In the genomic region with DNA sequence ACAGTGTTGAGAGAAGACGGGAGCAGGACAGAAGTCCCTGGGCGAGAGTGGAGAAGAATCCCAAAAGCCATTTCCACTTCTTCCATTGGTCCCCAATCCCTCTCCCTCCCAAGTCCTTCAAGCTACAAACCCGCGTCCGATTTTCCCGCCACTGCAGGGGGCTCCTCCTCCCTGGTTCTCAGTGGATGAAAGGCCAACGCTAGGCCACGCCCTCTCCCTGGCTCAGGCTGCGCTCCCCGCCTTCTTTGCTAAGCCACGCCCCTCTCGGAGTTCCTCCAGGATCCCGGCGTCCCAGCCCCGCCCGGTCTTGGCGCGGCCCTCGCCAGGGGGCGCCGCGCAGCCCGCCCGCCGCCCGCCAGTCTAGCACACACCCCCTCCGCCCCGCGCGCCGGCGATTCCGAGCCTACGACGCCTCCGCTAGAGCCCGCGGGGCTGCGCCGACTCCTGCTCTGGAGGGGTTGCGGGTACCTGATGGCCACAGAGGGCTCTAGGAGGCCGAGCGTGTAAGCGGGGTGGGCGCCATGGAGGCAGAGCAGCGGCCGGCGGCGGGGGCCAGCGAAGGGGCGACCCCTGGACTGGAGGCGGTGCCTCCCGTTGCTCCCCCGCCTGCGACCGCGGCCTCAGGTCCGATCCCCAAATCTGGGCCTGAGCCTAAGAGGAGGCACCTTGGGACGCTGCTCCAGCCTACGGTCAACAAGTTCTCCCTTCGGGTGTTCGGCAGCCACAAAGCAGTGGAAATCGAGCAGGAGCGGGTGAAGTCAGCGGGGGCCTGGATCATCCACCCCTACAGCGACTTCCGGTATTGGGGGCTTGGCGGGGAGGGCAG, we compare ENCODE assay signal across 8 cellular contexts. TPM values are rescaled to one million over a fixed set of nuclear protein-coding genes. Genes with fewer than 3 reads are reported as not detected.
DNase-seq lines count a peak whose midpoint lies in the region; TF ChIP-seq lines count a peak whose summit lies in the region.

A gene (plus strand): TSS at position 394 of the 826 bp plus-strand sequence. CDS start 128 bp downstream, at position 522.

- peaks cover 18% of the 10 kb centered on the region for H3K4me1 ChIP-seq in Loucy (ENCODE audit: insufficient read depth, low read length, poor library complexity, severe bottlenecking)

- H3F3A ChIP-seq in Loucy (ENCODE audit: low read depth), result no peaks in the 10 kb centered on the region

- peak; percentile 57 for TF ChIP-seq CTCF in Loucy (conservative IDR thresholded peaks at IDR 0.05; ENCODE audit: low read length)
- TF ChIP-seq CTCF in RWPE1 (conservative IDR thresholded peaks at IDR 0.05; ENCODE audit: low read depth), result peak; percentile 86
- TF ChIP-seq CTCF in fibroblast of the aortic adventitia (IDR thresholded peaks at IDR 0.05; ENCODE audit: insufficient read depth, low read length), result peak; percentile 23
- TF ChIP-seq CTCF in nephron (IDR thresholded peaks at IDR 0.05; ENCODE audit: unreplicated experiment in 3 of 3), result peak; percentile 62 to 92 (median 74)

- no peaks in the 10 kb centered on the region for H3K27me3 Mint-ChIP-seq in activated T-helper 2 cell treated with anti-CD3 and anti-CD28 coated beads, Interferon-gamma antibody, Interleukin-2, Interleukin-4, amounts not matched to agents 10 μg/mL and 5 μg/mL and 100 μg/mL, durations not matched to agents 14 hours and 24 hours and 36 hours (ENCODE audit: low read depth)
- H3K27me3 Mint-ChIP-seq in nephron (ENCODE audit: low read depth), result no peaks in the 10 kb centered on the region

- CTCF ChIA-PET in RWPE1 (lab: Yijun Ruan, JAX), result interaction anchor here (0.7 to 1.4 kb wide), 7 partner anchors 11 to 74 kb away, joined by 3 to 7 read pairs (median 4); a partner anchor contains a TSS

- H3K36me3 ChIP-seq in H7 (replicated peaks; ENCODE audit: control insufficient read depth, insufficient read depth, low read length) (no peaks in the 10 kb centered on the region), Loucy (ENCODE audit: insufficient read depth, low read length) (no peaks in the 10 kb centered on the region)

- H3K27ac ChIP-seq in RWPE1, result peak within 1 kb of the TSS; percentile 74

- POLR2A ChIA-PET in RWPE1 (lab: Yijun Ruan, JAX; ENCODE audit: low non-redundant PET), result interaction anchor here (0.7 kb wide), 1 partner anchor 35 kb away, joined by 3 read pairs; no protein-coding TSS in a partner anchor

- peaks cover 30% of the 10 kb centered on the region for H3K4me1 Mint-ChIP-seq in activated T-helper 2 cell treated with anti-CD3 and anti-CD28 coated beads, Interferon-gamma antibody, Interleukin-2, Interleukin-4, amounts not matched to agents 10 μg/mL and 5 μg/mL and 100 μg/mL, durations not matched to agents 14 hours and 24 hours and 36 hours (ENCODE audit: low read depth)
- H3K4me1 Mint-ChIP-seq in nephron, result peaks cover 31% of the 10 kb centered on the region

- peak within 1 kb of the TSS; percentile 89 for H2AFZ ChIP-seq in Loucy (ENCODE audit: low read length)

- H3K9ac ChIP-seq in Loucy (ENCODE audit: low read depth, low read length, poor library complexity, severe bottlenecking), result peak within 1 kb of the TSS; percentile 67

- H3K27me3 ChIP-seq in H7 (ENCODE audit: control insufficient read depth, insufficient read depth, low read length) (peaks cover 5% of the 10 kb centered on the region; the same call in 1 of the 2 replicates), Loucy (ENCODE audit: insufficient read depth, low read length, poor library complexity, severe bottlenecking) (no peaks in the 10 kb centered on the region)

- H3K4me3 ChIP-seq in H7 (ENCODE audit: insufficient read depth, low read depth, low read length) (peak within 1 kb of the TSS; percentile 80), Loucy (ENCODE audit: low read length, poor library complexity, severe bottlenecking) (peak within 1 kb of the TSS; percentile 72), fibroblast of the aortic adventitia (ENCODE audit: low read depth, low read length) (peak within 1 kb of the TSS; percentile 77)

- DNase-seq in Daoy (ENCODE audit: low read depth) (peak; percentile 98), H7 (peak; percentile 100), RWPE1 (ENCODE audit: low spot score) (peak; percentile 98), fibroblast of the aortic adventitia (ENCODE audit: low read depth) (peak; percentile 95)
- DNase-seq in activated T-helper 2 cell treated with anti-CD3 and anti-CD28 coated beads, Interferon-gamma antibody, Interleukin-2, Interleukin-4, amounts not matched to agents 10 μg/mL and 5 μg/mL and 100 μg/mL, durations not matched to agents 14 hours and 24 hours and 36 hours (ENCODE audit: low spot score), result peak; percentile 89
- peak; percentile 93 for DNase-seq in stimulated activated naive CD4-positive, alpha-beta T cell treated with Interleukin-2 at 50 U/mL for 16 hours (lab: John Stamatoyannopoulos, UW)

- no peaks in the 10 kb centered on the region for H3K9me2 ChIP-seq in Loucy (replicated peaks; ENCODE audit: low read depth, low read length)

- intact Hi-C loops in activated T-helper 2 cell treated with anti-CD3 and anti-CD28 coated beads, Interferon-gamma antibody, Interleukin-2, Interleukin-4, amounts not matched to agents 10 μg/mL and 5 μg/mL and 100 μg/mL, durations not matched to agents 14 hours and 24 hours and 36 hours (cut with micrococcal nuclease), result loop anchor here (1.0 to 10.0 kb wide), 4 partner anchors 22 to 468 kb away; a partner anchor contains a TSS

- no peaks in the 10 kb centered on the region for H3K9me3 ChIP-seq in Loucy (ENCODE audit: insufficient read depth, low read depth, low read length)

- H3K79me2 ChIP-seq in Loucy (ENCODE audit: insufficient read depth, low read length), result peaks cover 14% of the 10 kb centered on the region

- peaks cover 7% of the 10 kb centered on the region for H3K36me3 Mint-ChIP-seq in activated T-helper 2 cell treated with anti-CD3 and anti-CD28 coated beads, Interferon-gamma antibody, Interleukin-2, Interleukin-4, amounts not matched to agents 10 μg/mL and 5 μg/mL and 100 μg/mL, durations not matched to agents 14 hours and 24 hours and 36 hours (ENCODE audit: low read depth)
- peaks cover 8% of the 10 kb centered on the region for H3K36me3 Mint-ChIP-seq in nephron (ENCODE audit: low read depth)

- H3K4me3 Mint-ChIP-seq in activated T-helper 2 cell treated with anti-CD3 and anti-CD28 coated beads, Interferon-gamma antibody, Interleukin-2, Interleukin-4, amounts not matched to agents 10 μg/mL and 5 μg/mL and 100 μg/mL, durations not matched to agents 14 hours and 24 hours and 36 hours (ENCODE audit: low read depth), result peak within 1 kb of the TSS; percentile 79
- peak within 1 kb of the TSS; percentile 82 to 88 (median 84) for H3K4me3 Mint-ChIP-seq in nephron

- peaks cover 11% of the 10 kb centered on the region for H4K20me1 ChIP-seq in Loucy (ENCODE audit: insufficient read depth, low read length, poor library complexity, severe bottlenecking)

- no peaks in the 10 kb centered on the region for H3K9me3 Mint-ChIP-seq in activated T-helper 2 cell treated with anti-CD3 and anti-CD28 coated beads, Interferon-gamma antibody, Interleukin-2, Interleukin-4, amounts not matched to agents 10 μg/mL and 5 μg/mL and 100 μg/mL, durations not matched to agents 14 hours and 24 hours and 36 hours
- no peaks in the 10 kb centered on the region for H3K9me3 Mint-ChIP-seq in nephron

- H3K27ac Mint-ChIP-seq in activated T-helper 2 cell treated with anti-CD3 and anti-CD28 coated beads, Interferon-gamma antibody, Interleukin-2, Interleukin-4, amounts not matched to agents 10 μg/mL and 5 μg/mL and 100 μg/mL, durations not matched to agents 14 hours and 24 hours and 36 hours, result peak within 1 kb of the TSS; percentile 58
- peak within 1 kb of the TSS; percentile 45 to 90 (median 87) for H3K27ac Mint-ChIP-seq in nephron

- peak within 1 kb of the TSS; percentile 77 for H3K4me2 ChIP-seq in Loucy (ENCODE audit: low read depth, low read length, poor library complexity, severe bottlenecking)

RNA-seq across cellular contexts. Expression of the gene that starts here (rescaled TPM):
- 0.11 and 0.65 TPM in 2 replicates for total RNA-seq in Daoy (2014; rRNA removed; shearing (Covaris generic))
- total RNA-seq in H7 (2014; rRNA removed; shearing (Covaris generic)), result 5.1 and 7.7 TPM in 2 replicates
- 4.8 and 5.4 TPM in 2 replicates for total RNA-seq in activated T-helper 2 cell treated with anti-CD3 and anti-CD28 coated beads, Interferon-gamma antibody, Interleukin-2, Interleukin-4, amounts not matched to agents 10 μg/mL and 5 μg/mL and 100 μg/mL, durations not matched to agents 14 hours and 24 hours and 36 hours
- total RNA-seq in fibroblast of the aortic adventitia (ENCODE audit: low replicate concordance), result 0.08 and 1.4 TPM in 2 replicates

Comparison
In these comparisons a context has a peak if more than half of its experiments do, and no peak if none do; other contexts are left out.
1. Peak in every context shown above with its lines: DNase-seq, H3K4me3 ChIP-seq and H3K27ac ChIP-seq.
2. Peak in DNase-seq in Daoy; RNA of the gene not detected or under 1 TPM.
3. CTCF ChIP-seq: peak in every context shown above with its lines; median percentile 86 in RWPE1; 74 in nephron; 57 in Loucy; 23 in fibroblast of the aortic adventitia.